8 cellular contexts compared by ENCODE assay signal in the genomic region with DNA sequence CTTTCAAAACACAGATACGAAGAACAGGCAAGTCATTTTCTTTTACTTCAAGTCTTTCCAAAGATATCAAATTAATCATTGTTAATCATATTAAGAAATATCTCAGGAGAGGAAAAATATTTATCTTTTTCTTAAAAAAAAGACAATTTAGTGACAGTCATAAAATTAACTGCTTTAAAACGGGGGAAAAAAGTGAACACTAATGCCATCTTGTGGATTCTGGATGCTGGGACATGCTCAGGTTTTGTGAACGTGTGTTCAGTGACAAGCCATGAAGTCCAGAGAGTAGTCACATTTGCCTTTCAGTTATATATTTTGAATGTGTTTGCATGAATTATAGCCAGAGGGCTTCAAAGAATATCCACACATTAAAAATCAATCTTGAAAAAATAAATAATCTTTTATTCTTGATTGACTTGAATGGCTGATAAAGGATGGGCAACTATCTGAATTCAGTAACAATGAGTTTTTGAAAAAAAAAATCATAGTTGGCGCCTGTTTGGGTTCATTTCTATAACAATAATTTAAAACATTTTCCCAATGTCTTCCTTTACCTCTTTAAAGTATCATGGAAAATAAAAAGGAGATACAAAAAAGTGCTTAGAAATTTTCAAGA.
DNase-seq lines count a peak whose midpoint lies in the region; ATAC-seq, FAIRE-seq and TF ChIP-seq lines count a peak whose summit lies in the region.

No MANE protein-coding gene starts in this region.

- H3K27me3 ChIP-seq in bronchial epithelial cell (ENCODE audit: control insufficient read depth, insufficient read depth, low read length): no peaks in the 10 kb centered on the region

- H3K27ac Mint-ChIP-seq in stimulated activated naive CD8-positive, alpha-beta T cell treated with anti-CD3 and anti-CD28 coated beads, Interleukin-15, amount 100 ng/mL, for 72 hours: no peak overlapping the region

- no peak overlapping the region for H3K4me3 Mint-ChIP-seq in stimulated activated naive CD8-positive, alpha-beta T cell treated with anti-CD3 and anti-CD28 coated beads, Interleukin-15, amount 100 ng/mL, for 72 hours

- FAIRE-seq in bronchial epithelial cell (lab: Jason Lieb, UNC): no peak

- H3K4me1 Mint-ChIP-seq in stimulated activated naive CD8-positive, alpha-beta T cell treated with anti-CD3 and anti-CD28 coated beads, Interleukin-15, amount 100 ng/mL, for 72 hours: peaks cover 20% of the 10 kb centered on the region

- no peak overlapping the region for H3K27ac ChIP-seq in HEK293 (ENCODE audit: extremely low read depth, low read depth, low read length)

- no peaks in the 10 kb centered on the region for H3K4me1 ChIP-seq in HEK293 (ENCODE audit: control insufficient read depth, insufficient read depth, low read length)

- H3K27me3 Mint-ChIP-seq in stimulated activated naive CD8-positive, alpha-beta T cell treated with anti-CD3 and anti-CD28 coated beads, Interleukin-15, amount 100 ng/mL, for 72 hours: no peaks in the 10 kb centered on the region

- 0 out of 2 replicates have a peak, but pooled peaks have one; percentile 15 for TF ChIP-seq CTCF in HEK293 (tag by site-specific recombination; IDR thresholded peaks at IDR 0.05)
- peak; percentile 53 for TF ChIP-seq CTCF in bronchial epithelial cell (IDR thresholded peaks at IDR 0.05; ENCODE audit: insufficient read depth, low read length, severe bottlenecking)

- H3K4me3 ChIP-seq in HEK293 (ENCODE audit: low read depth, low read length) (no peak overlapping the region), bronchial epithelial cell (ENCODE audit: low read depth, low read length) (no peak overlapping the region)

- peaks cover 14 to 21% of the 10 kb centered on the region in 2 donors for H3K9me3 Mint-ChIP-seq in stimulated activated naive CD8-positive, alpha-beta T cell treated with anti-CD3 and anti-CD28 coated beads, Interleukin-15, amount 100 ng/mL, for 72 hours

- no peaks in the 10 kb centered on the region for H3K9me3 ChIP-seq in HEK293 (ENCODE audit: control insufficient read depth, insufficient read depth, low read depth, low read length)

- H3K36me3 ChIP-seq in HEK293 (ENCODE audit: control insufficient read depth in 2 of 2, insufficient read depth in 1 of 2, low read length in 2 of 2) (no peaks in the 10 kb centered on the region), bronchial epithelial cell (ENCODE audit: control insufficient read depth, insufficient read depth, low read length) (no peaks in the 10 kb centered on the region)

- POLR2A ChIA-PET in HEK293 (lab: Yijun Ruan, JAX): no interaction called here

- ATAC-seq in stimulated activated naive CD8-positive, alpha-beta T cell treated with anti-CD3 and anti-CD28 coated beads, Interleukin-15, amount 100 ng/mL, for 72 hours: peak; percentile 50
- no peak for ATAC-seq in stimulated activated naive CD8-positive, alpha-beta T cell treated with anti-CD3 and anti-CD28 coated beads, Interleukin-15, Interleukin-2, amounts not matched to agents 100 U/mL and 50 U/mL, for 24 hours

- CTCF ChIA-PET in HEK293 (lab: Yijun Ruan, JAX): interaction anchor here (2.3 kb wide), 1 partner anchor 203 kb away, joined by 23 read pairs; no protein-coding TSS in a partner anchor

- peak; percentile 14 to 19 for DNase-seq in stimulated activated naive CD8-positive, alpha-beta T cell treated with anti-CD3 and anti-CD28 coated beads, Interleukin-15, amount 100 ng/mL, for 72 hours
- DNase-seq in stimulated activated naive CD8-positive, alpha-beta T cell treated with anti-CD3 and anti-CD28 coated beads, Interleukin-15, Interleukin-2, amounts not matched to agents 100 U/mL and 50 U/mL, for 24 hours: no peak
- DNase-seq in NCI-H2227 (lab: John Stamatoyannopoulos, UW; ENCODE audit: unreplicated experiment) (peak; percentile 32), bronchial epithelial cell (ENCODE audit: low read depth) (peak; percentile 41), myocyte (ENCODE audit: low read depth) (peak; percentile 63), GOT3 (lab: John Stamatoyannopoulos, UW) (no peak)
- no peak for DNase-seq in activated CD8-positive, alpha-beta memory T cell treated with anti-CD3 and anti-CD28 coated beads, Interleukin-2, amount 50 U/mL, for 48 hours

TF ChIP-seq in HEK293, 187 proteins besides CTCF, POLR2A, EP300 and RAD21:
- TF ChIP-seq ZNF654 (tag by site-specific recombination; IDR thresholded peaks at IDR 0.05; ENCODE audit: low read depth): peak; percentile 57
- no peak for TF ChIP-seq RBAK (tag by site-specific recombination; IDR thresholded peaks at IDR 0.05)

Comparison
In these comparisons a context has a peak if more than half of its experiments do, and no peak if none do; other contexts are left out.
1. DNase-seq: peak in stimulated activated naive CD8-positive, alpha-beta T cell treated with anti-CD3 and anti-CD28 coated beads, Interleukin-15, amount 100 ng/mL, for 72 hours (2 of 2), NCI-H2227 (single experiment), bronchial epithelial cell (single experiment) and myocyte (single experiment); none in stimulated activated naive CD8-positive, alpha-beta T cell treated with anti-CD3 and anti-CD28 coated beads, Interleukin-15, Interleukin-2, amounts not matched to agents 100 U/mL and 50 U/mL, for 24 hours (single experiment), GOT3 (single experiment) and activated CD8-positive, alpha-beta memory T cell treated with anti-CD3 and anti-CD28 coated beads, Interleukin-2, amount 50 U/mL, for 48 hours (single experiment).